ENCODE assay signal across 1 cellular context in genomic region chr10:13842119-13842518, GRCh38.
TF ChIP-seq lines count a peak whose summit lies in the region.

No MANE protein-coding gene starts in this region.

TF ChIP-seq in liver, 16 proteins besides CTCF, POLR2A, EP300 and RAD21 (continued from another document):
- TF ChIP-seq, protein P1, sequence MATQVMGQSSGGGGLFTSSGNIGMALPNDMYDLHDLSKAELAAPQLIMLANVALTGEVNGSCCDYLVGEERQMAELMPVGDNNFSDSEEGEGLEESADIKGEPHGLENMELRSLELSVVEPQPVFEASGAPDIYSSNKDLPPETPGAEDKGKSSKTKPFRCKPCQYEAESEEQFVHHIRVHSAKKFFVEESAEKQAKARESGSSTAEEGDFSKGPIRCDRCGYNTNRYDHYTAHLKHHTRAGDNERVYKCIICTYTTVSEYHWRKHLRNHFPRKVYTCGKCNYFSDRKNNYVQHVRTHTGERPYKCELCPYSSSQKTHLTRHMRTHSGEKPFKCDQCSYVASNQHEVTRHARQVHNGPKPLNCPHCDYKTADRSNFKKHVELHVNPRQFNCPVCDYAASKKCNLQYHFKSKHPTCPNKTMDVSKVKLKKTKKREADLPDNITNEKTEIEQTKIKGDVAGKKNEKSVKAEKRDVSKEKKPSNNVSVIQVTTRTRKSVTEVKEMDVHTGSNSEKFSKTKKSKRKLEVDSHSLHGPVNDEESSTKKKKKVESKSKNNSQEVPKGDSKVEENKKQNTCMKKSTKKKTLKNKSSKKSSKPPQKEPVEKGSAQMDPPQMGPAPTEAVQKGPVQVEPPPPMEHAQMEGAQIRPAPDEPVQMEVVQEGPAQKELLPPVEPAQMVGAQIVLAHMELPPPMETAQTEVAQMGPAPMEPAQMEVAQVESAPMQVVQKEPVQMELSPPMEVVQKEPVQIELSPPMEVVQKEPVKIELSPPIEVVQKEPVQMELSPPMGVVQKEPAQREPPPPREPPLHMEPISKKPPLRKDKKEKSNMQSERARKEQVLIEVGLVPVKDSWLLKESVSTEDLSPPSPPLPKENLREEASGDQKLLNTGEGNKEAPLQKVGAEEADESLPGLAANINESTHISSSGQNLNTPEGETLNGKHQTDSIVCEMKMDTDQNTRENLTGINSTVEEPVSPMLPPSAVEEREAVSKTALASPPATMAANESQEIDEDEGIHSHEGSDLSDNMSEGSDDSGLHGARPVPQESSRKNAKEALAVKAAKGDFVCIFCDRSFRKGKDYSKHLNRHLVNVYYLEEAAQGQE (IDR thresholded peaks at IDR 0.05), result no peak
- no peak for TF ChIP-seq HNF4G (IDR thresholded peaks at IDR 0.05)
- TF ChIP-seq JUND (IDR thresholded peaks at IDR 0.05), result no peak
- TF ChIP-seq NR2F2 (IDR thresholded peaks at IDR 0.05), result peak; percentile 75
